ENCODE assay signal across 1 cellular context in genomic region chr19:16896098-16896912, GRCh38.
TF ChIP-seq lines count a peak whose summit lies in the region.

No MANE protein-coding gene starts in this region.

TF ChIP-seq in K562, 482 proteins besides CTCF, POLR2A, EP300 and RAD21 (continued from another document and continues in another):
- TF ChIP-seq ARID4B (CRISPR knock-in tag; IDR thresholded peaks at IDR 0.05) (0 out of 2 replicates have a peak, but pooled peaks have one; percentile 36), CC2D1A (IDR thresholded peaks at IDR 0.05) (no peak), ZSCAN29 (IDR thresholded peaks at IDR 0.05) (0 out of 2 replicates have a peak, but pooled peaks have one; percentile 42), PTBP1 (IDR thresholded peaks at IDR 0.05; ENCODE audit: low read depth, low read length) (0 out of 2 replicates have a peak, but pooled peaks have one; percentile 57), CBX3 (IDR thresholded peaks at IDR 0.05; ENCODE audit: borderline replicate concordance in 1 of 2, low read length in 2 of 2) (no peak), KAT7 (CRISPR knock-in tag; IDR thresholded peaks at IDR 0.05; ENCODE audit: borderline replicate concordance) (0 out of 2 replicates have a peak, but pooled peaks have one; percentile 75), ZNF263 (CRISPR knock-in tag; IDR thresholded peaks at IDR 0.05; ENCODE audit: borderline replicate concordance) (0 out of 2 replicates have a peak, but pooled peaks have one; percentile 60), FIP1L1 (IDR thresholded peaks at IDR 0.05; ENCODE audit: low read depth, low read length, poor library complexity, severe bottlenecking) (peak; percentile 68), GATAD2B (IDR thresholded peaks at IDR 0.05; ENCODE audit: borderline replicate concordance) (0 out of 2 replicates have a peak, but pooled peaks have one; percentile 38), OTX1 (CRISPR knock-in tag; IDR thresholded peaks at IDR 0.05) (0 out of 2 replicates have a peak, but pooled peaks have one; percentile 7), ZNF740 (CRISPR knock-in tag; IDR thresholded peaks at IDR 0.05) (no peak; the same call in 1 of the 2 replicates), ZNF740 (tag; IDR thresholded peaks at IDR 0.05) (0 out of 4 replicates have a peak, but pooled peaks of 1 of the 2 experiments have one; percentile 37), ZBTB12 (CRISPR knock-in tag; IDR thresholded peaks at IDR 0.05) (no peak), POLR2H (tag; IDR thresholded peaks at IDR 0.05; ENCODE audit: low read depth) (peak; percentile 46; the same call in 1 of the 2 replicates), YY1 (IDR thresholded peaks at IDR 0.05; ENCODE audit: borderline replicate concordance in 1 of 3, control insufficient read depth in 1 of 3, extremely low read depth in 1 of 3, insufficient read depth in 3 of 3, insufficient read length in 1 of 3, insufficient replicate concordance in 2 of 3, low read depth in 1 of 3, low read length in 2 of 3) (no peak), ATF1 (CRISPR knock-in tag; IDR thresholded peaks at IDR 0.05) (no peak), ATF1 (tag; IDR thresholded peaks at IDR 0.05) (peak; percentile 36), HNRNPLL (IDR thresholded peaks at IDR 0.05; ENCODE audit: low read depth, low read length, poor library complexity, severe bottlenecking) (no peak), KLF1 (tag; IDR thresholded peaks at IDR 0.05) (peak; percentile 55; the same call in 1 of the 2 replicates), FUS (optimal IDR thresholded peaks at IDR 0.05; ENCODE audit: low read depth, low read length) (peak; percentile 80), DACH1 (IDR thresholded peaks at IDR 0.05; ENCODE audit: partially characterized antibody) (peak; percentile 52), SMAD4 (CRISPR knock-in tag; conservative IDR thresholded peaks at IDR 0.05) (0 out of 2 replicates have a peak, but pooled peaks have one; percentile 29), PURB (CRISPR knock-in tag; IDR thresholded peaks at IDR 0.05; ENCODE audit: low read depth) (no peak), MTA1 (IDR thresholded peaks at IDR 0.05; ENCODE audit: borderline replicate concordance) (no peak), EGR1 (conservative IDR thresholded peaks at IDR 0.05) (peak; percentile 66), ZNF764 (CRISPR knock-in tag; IDR thresholded peaks at IDR 0.05; ENCODE audit: low read depth) (no peak), ZFX (CRISPR knock-in tag; IDR thresholded peaks at IDR 0.05) (peak; percentile 84), E2F6 (IDR thresholded peaks at IDR 0.05; ENCODE audit: borderline replicate concordance in 1 of 2, extremely low read depth in 1 of 2, insufficient read depth in 1 of 2, insufficient read length in 1 of 2, low read depth in 1 of 2, low read length in 1 of 2, poor library complexity in 1 of 2, severe bottlenecking in 1 of 2) (peak in 1 of 2 experiments; percentile 63), SIN3A (IDR thresholded peaks at IDR 0.05; ENCODE audit: borderline replicate concordance in 2 of 2, control insufficient read depth in 1 of 2, low read depth in 2 of 2, low read length in 2 of 2) (0 out of 4 replicates have a peak, but pooled peaks of 1 of the 2 experiments have one; percentile 79), NR2C2 (CRISPR knock-in tag; IDR thresholded peaks at IDR 0.05) (no peak), NR2C2 (tag; IDR thresholded peaks at IDR 0.05) (peak; percentile 50; the same call in 1 of the 2 replicates), NCOA6 (IDR thresholded peaks at IDR 0.05) (peak; percentile 7; the same call in 1 of the 2 replicates), VEZF1 (CRISPR knock-in tag; IDR thresholded peaks at IDR 0.05) (peak; percentile 49), ARID1B (IDR thresholded peaks at IDR 0.05) (peak; percentile 44; the same call in 1 of the 2 replicates), ERF (CRISPR knock-in tag; IDR thresholded peaks at IDR 0.05) (peak; percentile 74; the same call in 1 of the 2 replicates), EP400 (IDR thresholded peaks at IDR 0.05) (peak; percentile 19; the same call in 1 of the 2 replicates), HMGN3 (IDR thresholded peaks at IDR 0.05; ENCODE audit: borderline replicate concordance, extremely low read depth, insufficient read length, low read depth, low read length) (peak; percentile 10), ZFPM2 (CRISPR knock-in tag; IDR thresholded peaks at IDR 0.05) (peak; percentile 70; the same call in 1 of the 2 replicates), PHB (CRISPR knock-in tag; IDR thresholded peaks at IDR 0.05) (peak; percentile 46; the same call in 1 of the 2 replicates), KDM4B (IDR thresholded peaks at IDR 0.05; ENCODE audit: borderline replicate concordance in 2 of 2, low read depth in 1 of 2) (0 out of 4 replicates have a peak, but pooled peaks of 1 of the 2 experiments have one; percentile 9), FOSL1 (tag; conservative IDR thresholded peaks at IDR 0.05) (peak; percentile 34; the same call in 1 of the 2 replicates), ZBTB17 (CRISPR knock-in tag; IDR thresholded peaks at IDR 0.05) (peak; percentile 67), TAF1 (IDR thresholded peaks at IDR 0.05; ENCODE audit: control insufficient read depth, extremely low read depth, insufficient read depth, low read length, severe bottlenecking) (peak; percentile 9), MEF2D (tag; conservative IDR thresholded peaks at IDR 0.05; ENCODE audit: low read depth) (no peak), LARP7 (IDR thresholded peaks at IDR 0.05) (no peak), ILF3 (IDR thresholded peaks at IDR 0.05; ENCODE audit: borderline replicate concordance) (peak; percentile 69; the same call in 1 of the 2 replicates), ZNF766 (CRISPR knock-in tag; conservative IDR thresholded peaks at IDR 0.05) (no peak), PATZ1 (CRISPR knock-in tag; IDR thresholded peaks at IDR 0.05; ENCODE audit: borderline replicate concordance) (peak; percentile 81; the same call in 1 of the 2 replicates), MXI1 (IDR thresholded peaks at IDR 0.05; ENCODE audit: low read depth, low read length) (no peak), ZBTB9 (CRISPR knock-in tag; IDR thresholded peaks at IDR 0.05) (peak; percentile 80; the same call in 1 of the 2 replicates), ZNF507 (tag; conservative IDR thresholded peaks at IDR 0.05) (no peak), TAL1 (IDR thresholded peaks at IDR 0.05) (no peak), MBD2 (IDR thresholded peaks at IDR 0.05; ENCODE audit: borderline replicate concordance, low read depth) (0 out of 2 replicates have a peak, but pooled peaks have one; percentile 26), SUPT5H (IDR thresholded peaks at IDR 0.05) (peak; percentile 49), RBM22 (IDR thresholded peaks at IDR 0.05; ENCODE audit: low read depth, low read length, poor library complexity, severe bottlenecking) (peak; percentile 63), RBFOX2 (IDR thresholded peaks at IDR 0.05; ENCODE audit: low read depth, low read length) (peak; percentile 64), LEF1 (IDR thresholded peaks at IDR 0.05) (0 out of 2 replicates have a peak, but pooled peaks have one; percentile 3)
